ENCODE assay signal across 18 cellular contexts in the genomic region with DNA sequence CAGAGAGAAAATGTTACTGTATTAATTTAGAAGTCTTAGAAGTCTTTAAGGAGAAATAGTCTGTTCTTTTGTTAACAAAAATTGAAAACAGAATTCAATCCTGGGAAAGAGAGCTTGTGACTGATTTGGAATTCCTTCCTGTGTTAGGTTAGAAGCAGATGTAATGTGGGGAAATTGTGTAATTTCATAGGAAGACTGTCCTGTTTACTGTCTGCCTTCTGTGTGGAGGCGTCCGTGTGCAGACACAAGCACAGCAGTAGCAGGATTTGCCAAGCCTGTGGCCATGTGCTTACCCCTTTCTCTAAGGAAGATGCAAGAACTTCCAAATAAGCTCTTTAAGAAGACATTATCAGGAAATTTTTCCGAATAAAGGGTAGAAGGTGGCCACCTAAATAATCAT. TPM values are rescaled to one million over a fixed set of nuclear protein-coding genes. Genes with fewer than 3 reads are reported as not detected.
A peak's percentile ranks its signal among the peaks of the same experiment; 100 is the strongest.
DNase-seq lines count a peak whose midpoint lies in the region; ATAC-seq and TF ChIP-seq lines count a peak whose summit lies in the region.
"Had no signal": no experiment of that assay in that cellular context is flagged by ENCODE, and none has a peak within 500 bp of the region (broad histone marks: within the 10 kb centered on the region; RNA-seq: fewer than 3 reads in every experiment).

No MANE protein-coding gene starts in this region.

- peak overlapping the region; percentile 71 for H3K27ac Mint-ChIP-seq in central memory CD8-positive, alpha-beta T cell (ENCODE audit: low read depth)
- H3K27ac Mint-ChIP-seq in CD14-positive monocyte = no peak overlapping the region
- H3K27ac Mint-ChIP-seq: activated naive CD8-positive, alpha-beta T cell had no signal

- peak overlapping the region; percentile 36 for H2AFZ ChIP-seq in osteoblast (ENCODE audit: low read length)

- H3K4me3 Mint-ChIP-seq in central memory CD8-positive, alpha-beta T cell = no peak overlapping the region
- H3K4me3 Mint-ChIP-seq in CD14-positive monocyte = no peak overlapping the region
- H3K4me3 Mint-ChIP-seq: activated naive CD8-positive, alpha-beta T cell had no signal

- H3K4me3 ChIP-seq in fibroblast of the aortic adventitia (ENCODE audit: low read depth, low read length) (no peak overlapping the region), osteoblast (ENCODE audit: insufficient read depth, low read length) (no peak overlapping the region)
- H3K4me3 ChIP-seq: lung had no signal

- intact Hi-C loops in CD14-positive monocyte (cut with micrococcal nuclease) = no loop called here

- H3K36me3 ChIP-seq in osteoblast (ENCODE audit: insufficient read depth, low read length) = no peaks in the 10 kb centered on the region

- H3K4me2 ChIP-seq in osteoblast (ENCODE audit: insufficient read depth, low read length) = no peak overlapping the region

- no peaks in the 10 kb centered on the region for H3K9me3 Mint-ChIP-seq in central memory CD8-positive, alpha-beta T cell
- H3K9me3 Mint-ChIP-seq in CD14-positive monocyte = no peaks in the 10 kb centered on the region

- H4K20me1 ChIP-seq in osteoblast (ENCODE audit: insufficient read depth, low read length) = no peaks in the 10 kb centered on the region

- H3K79me2 ChIP-seq in osteoblast (ENCODE audit: insufficient read depth, low read length) = no peaks in the 10 kb centered on the region

- H3K4me1 Mint-ChIP-seq in central memory CD8-positive, alpha-beta T cell = peaks cover 17% of the 10 kb centered on the region
- H3K4me1 Mint-ChIP-seq in CD14-positive monocyte = no peaks in the 10 kb centered on the region

- no peak overlapping the region for H3K27ac ChIP-seq in osteoblast (ENCODE audit: low read depth, low read length)
- H3K27ac ChIP-seq: neutrophil, RWPE1 had no signal

- H3K9me3 ChIP-seq in osteoblast (ENCODE audit: low read depth, low read length) = no peaks in the 10 kb centered on the region
- H3K9me3 ChIP-seq: neutrophil had no signal

- H3K36me3 Mint-ChIP-seq in central memory CD8-positive, alpha-beta T cell (ENCODE audit: insufficient read depth) = peaks cover 62% of the 10 kb centered on the region
- peaks cover 83 to 90% of the 10 kb centered on the region in 2 donors for H3K36me3 Mint-ChIP-seq in CD14-positive monocyte

- ATAC-seq in central memory CD8-positive, alpha-beta T cell (replicated peaks; ENCODE audit: extremely low read depth, poor library complexity, severe bottlenecking) = no peak

- DNase-seq in LHCN-M2 (ENCODE audit: low read depth) = peak; percentile 14
- DNase-seq in central memory CD8-positive, alpha-beta T cell (ENCODE audit: low spot score in 2 of 2) = no peak
- DNase-seq in fibroblast of the aortic adventitia (ENCODE audit: low read depth) = peak; percentile 40
- no peak for DNase-seq in osteoblast (ENCODE audit: insufficient read length, low spot score, missing footprints)
- DNase-seq in DMS79 (lab: John Stamatoyannopoulos, UW) = no peak
- DNase-seq in CD14-positive monocyte (ENCODE audit: low spot score) = no peak
- DNase-seq in DMS 273 treated with DMSO at 0.1 percent for 48 hours (lab: John Stamatoyannopoulos, UW) = no peak
- no peak for DNase-seq in activated CD4-positive, CD25-positive, alpha-beta regulatory T cell treated with anti-CD3 and anti-CD28 coated beads, Interleukin-2, amount 50 U/mL, for 72 hours
- DNase-seq: activated CD4-positive, alpha-beta T cell treated with anti-CD3 and anti-CD28 coated beads for 48 hours; cortex of kidney; erythroblast; NCI-H1417; NCI-H524 treated with DMSO at 0.1 percent for 48 hours; substantia nigra had no signal

- no peaks in the 10 kb centered on the region for H3K27me3 Mint-ChIP-seq in central memory CD8-positive, alpha-beta T cell
- no peaks in the 10 kb centered on the region for H3K27me3 Mint-ChIP-seq in CD14-positive monocyte (ENCODE audit: low read depth in 3 of 3)
- H3K27me3 Mint-ChIP-seq: activated naive CD8-positive, alpha-beta T cell had no signal

- H3K4me1 ChIP-seq in osteoblast (ENCODE audit: insufficient read depth, low read length) = no peaks in the 10 kb centered on the region

- H3K27me3 ChIP-seq in osteoblast (ENCODE audit: insufficient read depth, low read length) = no peaks in the 10 kb centered on the region
- H3K27me3 ChIP-seq: neutrophil had no signal

- TF ChIP-seq CTCF in fibroblast of the aortic adventitia (IDR thresholded peaks at IDR 0.05; ENCODE audit: insufficient read depth, low read length) (no peak), osteoblast (IDR thresholded peaks at IDR 0.05; ENCODE audit: extremely low read depth, low read depth, low read length) (no peak), CD14-positive monocyte (IDR thresholded peaks at IDR 0.05) (no peak)

RNA-seq across cellular contexts. Expression of gene F2R, which starts 36.7 kb away (rescaled TPM):
- total RNA-seq in LHCN-M2 (2014; rRNA removed) (22.4 and 22.5 TPM in 2 replicates), fibroblast of the aortic adventitia (ENCODE audit: low replicate concordance) (75.1 and 184 TPM in 2 replicates), osteoblast (38.7 and 41.0 TPM in 2 replicates)
- 15.5 TPM for polyA plus RNA-seq in LHCN-M2 (2012)
- polyA plus RNA-seq in CD14-positive monocyte = under 1 TPM; 0.22 to 0.33 TPM

RNA-seq across cellular contexts. Expression of gene F2RL2, which starts 56.0 kb away (rescaled TPM):
- 0.52 and 0.71 TPM in 2 replicates for total RNA-seq in LHCN-M2 (2014; rRNA removed)
- 1.6 TPM for polyA plus RNA-seq in LHCN-M2 (2012)
- 9.8 and 18.6 TPM in 2 replicates for total RNA-seq in fibroblast of the aortic adventitia (ENCODE audit: low replicate concordance)
- total RNA-seq in osteoblast = 1.1 and 1.5 TPM in 2 replicates
- under 1 TPM in 1 of 2 donors, not detected in 1; 0.14 TPM for polyA plus RNA-seq in CD14-positive monocyte

Comparison
In these comparisons a context has a peak if more than half of its experiments do, and no peak if none do; other contexts are left out.
1. DNase-seq: peak in LHCN-M2 (single experiment) and fibroblast of the aortic adventitia (single experiment); none in central memory CD8-positive, alpha-beta T cell (0 of 2), osteoblast (single experiment), DMS79 (single experiment), CD14-positive monocyte (single experiment), DMS 273 treated with DMSO at 0.1 percent for 48 hours (single experiment) and activated CD4-positive, CD25-positive, alpha-beta regulatory T cell treated with anti-CD3 and anti-CD28 coated beads, Interleukin-2, amount 50 U/mL, for 72 hours (single experiment).